Comparison of ENCODE assay signal across 23 cellular contexts in the genomic region with DNA sequence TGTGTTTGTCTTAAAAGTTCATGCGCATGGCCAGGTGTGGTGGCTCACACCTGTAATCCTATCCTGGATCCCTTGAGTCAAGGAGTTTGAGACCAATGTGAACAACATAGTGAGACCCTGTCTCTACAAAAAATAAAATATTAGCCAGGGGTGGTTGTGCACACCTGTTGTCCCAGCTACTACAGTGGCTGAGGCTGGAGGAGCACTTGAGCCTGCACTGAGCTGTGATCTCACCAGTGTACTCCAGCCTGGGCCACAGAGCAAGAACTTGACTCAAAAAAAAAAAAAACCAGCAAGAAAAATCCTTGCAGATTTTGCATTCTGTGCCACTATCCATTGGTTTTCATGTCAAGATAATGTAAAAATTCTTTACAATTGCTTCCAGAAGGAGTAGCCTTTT. TPM values are rescaled to one million over a fixed set of nuclear protein-coding genes. Genes with fewer than 3 reads are reported as not detected.
A peak's percentile ranks its signal among the peaks of the same experiment; 100 is the strongest.
DNase-seq lines count a peak whose midpoint lies in the region; ATAC-seq and TF ChIP-seq lines count a peak whose summit lies in the region.
"Had no signal": no experiment of that assay in that cellular context is flagged by ENCODE, and none has a peak within 500 bp of the region (broad histone marks: within the 10 kb centered on the region; RNA-seq: fewer than 3 reads in every experiment).

No MANE protein-coding gene starts in this region.

- H3K4me3 Mint-ChIP-seq in activated CD4-positive, alpha-beta T cell treated with anti-CD3 and anti-CD28 coated beads, Interleukin-2, amount 10 ng/mL, durations not matched to agents 7 days and 5 days: no peak overlapping the region
- H3K4me3 Mint-ChIP-seq in natural killer cell treated with Interleukin-12 subunit alpha and Interleukin-12 subunit beta and Interleukin-15 and Interleukin-18, amount 100 ng/mL, for 72 hours: peak overlapping the region; percentile 51
- H3K4me3 Mint-ChIP-seq in natural killer cell (no peak overlapping the region), WTC11 (no peak overlapping the region)
- peak overlapping the region; percentile 15 to 73 for H3K4me3 Mint-ChIP-seq in stimulated activated naive CD8-positive, alpha-beta T cell treated with anti-CD3 and anti-CD28 coated beads, Interleukin-15, amount 100 ng/mL, for 72 hours
- H3K4me3 Mint-ChIP-seq: CD4-positive, alpha-beta memory T cell had no signal

- H3K27ac Mint-ChIP-seq in activated CD4-positive, alpha-beta T cell treated with anti-CD3 and anti-CD28 coated beads, Interleukin-2, amount 10 ng/mL, durations not matched to agents 7 days and 5 days: peak overlapping the region; percentile 68
- H3K27ac Mint-ChIP-seq in natural killer cell treated with Interleukin-12 subunit alpha and Interleukin-12 subunit beta and Interleukin-15 and Interleukin-18, amount 100 ng/mL, for 72 hours: peak overlapping the region in 1 of 2 donors; percentile 99
- H3K27ac Mint-ChIP-seq in natural killer cell: no peak overlapping the region
- peak overlapping the region; percentile 35; the same call in 1 of the 2 replicates for H3K27ac Mint-ChIP-seq in WTC11
- H3K27ac Mint-ChIP-seq in stimulated activated naive CD8-positive, alpha-beta T cell treated with anti-CD3 and anti-CD28 coated beads, Interleukin-15, amount 100 ng/mL, for 72 hours: peak overlapping the region in 1 of 2 donors; percentile 8

- ATAC-seq in natural killer cell treated with Interleukin-12 subunit alpha and Interleukin-12 subunit beta and Interleukin-15 and Interleukin-18, amount 100 ng/mL, for 72 hours: no peak
- no peak for ATAC-seq in natural killer cell
- ATAC-seq in WTC11: no peak
- no peak for ATAC-seq in stimulated activated naive CD8-positive, alpha-beta T cell treated with anti-CD3 and anti-CD28 coated beads, Interleukin-15, amount 100 ng/mL, for 72 hours
- ATAC-seq in HG02610 (IDR thresholded peaks at IDR 0.05; ENCODE audit: unreplicated experiment): no peak
- ATAC-seq: A549, HCT116 had no signal

- TF ChIP-seq CTCF in natural killer cell (IDR thresholded peaks at IDR 0.05) (no peak), WTC11 (IDR thresholded peaks at IDR 0.05) (no peak)

- POLR2A ChIA-PET in activated CD4-positive, alpha-beta T cell treated with anti-CD3 and anti-CD28 coated beads, Interleukin-2, amount 10 ng/mL, durations not matched to agents 7 days and 5 days (lab: Charles Lee): no interaction called here
- POLR2A ChIA-PET in WTC11 (lab: Charles Lee): no interaction called here

- H3K4me1 Mint-ChIP-seq in activated CD4-positive, alpha-beta T cell treated with anti-CD3 and anti-CD28 coated beads, Interleukin-2, amount 10 ng/mL, durations not matched to agents 7 days and 5 days: peaks cover 87% of the 10 kb centered on the region
- peaks cover 59 to 62% of the 10 kb centered on the region in 2 donors for H3K4me1 Mint-ChIP-seq in natural killer cell treated with Interleukin-12 subunit alpha and Interleukin-12 subunit beta and Interleukin-15 and Interleukin-18, amount 100 ng/mL, for 72 hours (ENCODE audit: low read depth in 2 of 2)
- H3K4me1 Mint-ChIP-seq in natural killer cell (peaks cover 43 to 48% of the 10 kb centered on the region in 2 donors), WTC11 (peaks cover 80% of the 10 kb centered on the region)
- peaks cover 100% of the 10 kb centered on the region for H3K4me1 Mint-ChIP-seq in stimulated activated naive CD8-positive, alpha-beta T cell treated with anti-CD3 and anti-CD28 coated beads, Interleukin-15, amount 100 ng/mL, for 72 hours

- CTCF ChIA-PET in activated CD4-positive, alpha-beta T cell treated with anti-CD3 and anti-CD28 coated beads, Interleukin-2, amount 10 ng/mL, durations not matched to agents 7 days and 5 days (lab: Charles Lee): interaction anchor here (1.0 to 1.8 kb wide), 4 partner anchors 9 to 138 kb away, joined by 3 to 5 read pairs (median 4); a partner anchor contains a TSS
- CTCF ChIA-PET in WTC11 (lab: Charles Lee): interaction anchor here (1.2 to 2.6 kb wide), 2 partner anchors 13 to 190 kb away, joined by 3 to 8 read pairs; no protein-coding TSS in a partner anchor

- H3K9me3 Mint-ChIP-seq in activated CD4-positive, alpha-beta T cell treated with anti-CD3 and anti-CD28 coated beads, Interleukin-2, amount 10 ng/mL, durations not matched to agents 7 days and 5 days: no peaks in the 10 kb centered on the region
- no peaks in the 10 kb centered on the region for H3K9me3 Mint-ChIP-seq in natural killer cell treated with Interleukin-12 subunit alpha and Interleukin-12 subunit beta and Interleukin-15 and Interleukin-18, amount 100 ng/mL, for 72 hours
- no peaks in the 10 kb centered on the region for H3K9me3 Mint-ChIP-seq in natural killer cell
- no peaks in the 10 kb centered on the region for H3K9me3 Mint-ChIP-seq in WTC11
- H3K9me3 Mint-ChIP-seq in stimulated activated naive CD8-positive, alpha-beta T cell treated with anti-CD3 and anti-CD28 coated beads, Interleukin-15, amount 100 ng/mL, for 72 hours: no peaks in the 10 kb centered on the region
- H3K9me3 Mint-ChIP-seq: CD4-positive, alpha-beta memory T cell had no signal

- H3K36me3 Mint-ChIP-seq in activated CD4-positive, alpha-beta T cell treated with anti-CD3 and anti-CD28 coated beads, Interleukin-2, amount 10 ng/mL, durations not matched to agents 7 days and 5 days (ENCODE audit: low read depth): peaks cover 4% of the 10 kb centered on the region
- peaks cover 2% of the 10 kb centered on the region for H3K36me3 Mint-ChIP-seq in natural killer cell treated with Interleukin-12 subunit alpha and Interleukin-12 subunit beta and Interleukin-15 and Interleukin-18, amount 100 ng/mL, for 72 hours
- H3K36me3 Mint-ChIP-seq in natural killer cell (no peaks in the 10 kb centered on the region), WTC11 (no peaks in the 10 kb centered on the region)

- intact Hi-C loops in natural killer cell (cut with micrococcal nuclease): no loop called here

- DNase-seq in activated CD4-positive, alpha-beta T cell treated with anti-CD3 and anti-CD28 coated beads, Interleukin-2, amount 10 ng/mL, durations not matched to agents 7 days and 5 days: no peak
- DNase-seq in activated CD4-positive, alpha-beta T cell treated with anti-CD3 and anti-CD28 coated beads, Interleukin-2, amount 50 U/mL, for 1 hour: no peak
- no peak for DNase-seq in natural killer cell treated with Interleukin-12 subunit alpha and Interleukin-12 subunit beta and Interleukin-15 and Interleukin-18, amount 100 ng/mL, for 72 hours (ENCODE audit: low spot score)
- no peak for DNase-seq in natural killer cell
- no peak for DNase-seq in WTC11 (ENCODE audit: low spot score)
- no peak for DNase-seq in stimulated activated naive CD8-positive, alpha-beta T cell treated with anti-CD3 and anti-CD28 coated beads, Interleukin-15, amount 100 ng/mL, for 72 hours
- DNase-seq in NCI-H1417 (lab: John Stamatoyannopoulos, UW): no peak
- DNase-seq: AML-193; CD4-positive, alpha-beta memory T cell; COR-L47; NCI-H1092; NCI-H1436; NCI-H187; NCI-H2081 treated with DMSO at 0.1 percent for 48 hours; NCI-H2171; NCI-H226; NCI-H510A; NCI-H69; Right ventricle myocardium superior; RPMI8226 had no signal

- H3K27me3 Mint-ChIP-seq in activated CD4-positive, alpha-beta T cell treated with anti-CD3 and anti-CD28 coated beads, Interleukin-2, amount 10 ng/mL, durations not matched to agents 7 days and 5 days: no peaks in the 10 kb centered on the region
- no peaks in the 10 kb centered on the region for H3K27me3 Mint-ChIP-seq in natural killer cell treated with Interleukin-12 subunit alpha and Interleukin-12 subunit beta and Interleukin-15 and Interleukin-18, amount 100 ng/mL, for 72 hours
- H3K27me3 Mint-ChIP-seq in natural killer cell (ENCODE audit: low read depth in 2 of 2) (no peaks in the 10 kb centered on the region), WTC11 (ENCODE audit: low read depth) (no peaks in the 10 kb centered on the region)
- H3K27me3 Mint-ChIP-seq in stimulated activated naive CD8-positive, alpha-beta T cell treated with anti-CD3 and anti-CD28 coated beads, Interleukin-15, amount 100 ng/mL, for 72 hours: no peaks in the 10 kb centered on the region
- H3K27me3 Mint-ChIP-seq: CD4-positive, alpha-beta memory T cell had no signal

TF ChIP-seq in WTC11, 78 proteins besides CTCF, POLR2A, EP300 and RAD21 (continues in another document):
- TF ChIP-seq NFATC4 (CRISPR knock-in tag; IDR thresholded peaks at IDR 0.05) (no peak), ZNF423 (CRISPR knock-in tag; IDR thresholded peaks at IDR 0.05) (no peak), KAT7 (CRISPR knock-in tag; IDR thresholded peaks at IDR 0.05; ENCODE audit: borderline replicate concordance) (no peak)
- TF ChIP-seq, protein P1, sequence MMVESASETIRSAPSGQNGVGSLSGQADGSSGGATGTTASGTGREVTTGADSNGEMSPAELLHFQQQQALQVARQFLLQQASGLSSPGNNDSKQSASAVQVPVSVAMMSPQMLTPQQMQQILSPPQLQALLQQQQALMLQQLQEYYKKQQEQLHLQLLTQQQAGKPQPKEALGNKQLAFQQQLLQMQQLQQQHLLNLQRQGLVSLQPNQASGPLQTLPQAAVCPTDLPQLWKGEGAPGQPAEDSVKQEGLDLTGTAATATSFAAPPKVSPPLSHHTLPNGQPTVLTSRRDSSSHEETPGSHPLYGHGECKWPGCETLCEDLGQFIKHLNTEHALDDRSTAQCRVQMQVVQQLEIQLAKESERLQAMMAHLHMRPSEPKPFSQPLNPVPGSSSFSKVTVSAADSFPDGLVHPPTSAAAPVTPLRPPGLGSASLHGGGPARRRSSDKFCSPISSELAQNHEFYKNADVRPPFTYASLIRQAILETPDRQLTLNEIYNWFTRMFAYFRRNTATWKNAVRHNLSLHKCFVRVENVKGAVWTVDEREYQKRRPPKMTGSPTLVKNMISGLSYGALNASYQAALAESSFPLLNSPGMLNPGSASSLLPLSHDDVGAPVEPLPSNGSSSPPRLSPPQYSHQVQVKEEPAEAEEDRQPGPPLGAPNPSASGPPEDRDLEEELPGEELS (CRISPR knock-in tag; IDR thresholded peaks at IDR 0.05): no peak
- TF ChIP-seq, protein P2, sequence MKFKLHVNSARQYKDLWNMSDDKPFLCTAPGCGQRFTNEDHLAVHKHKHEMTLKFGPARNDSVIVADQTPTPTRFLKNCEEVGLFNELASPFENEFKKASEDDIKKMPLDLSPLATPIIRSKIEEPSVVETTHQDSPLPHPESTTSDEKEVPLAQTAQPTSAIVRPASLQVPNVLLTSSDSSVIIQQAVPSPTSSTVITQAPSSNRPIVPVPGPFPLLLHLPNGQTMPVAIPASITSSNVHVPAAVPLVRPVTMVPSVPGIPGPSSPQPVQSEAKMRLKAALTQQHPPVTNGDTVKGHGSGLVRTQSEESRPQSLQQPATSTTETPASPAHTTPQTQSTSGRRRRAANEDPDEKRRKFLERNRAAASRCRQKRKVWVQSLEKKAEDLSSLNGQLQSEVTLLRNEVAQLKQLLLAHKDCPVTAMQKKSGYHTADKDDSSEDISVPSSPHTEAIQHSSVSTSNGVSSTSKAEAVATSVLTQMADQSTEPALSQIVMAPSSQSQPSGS (CRISPR knock-in tag; IDR thresholded peaks at IDR 0.05; ENCODE audit: borderline replicate concordance, low read depth): no peak

RNA-seq across cellular contexts. Expression of a gene that starts 8.2 kb away (rescaled TPM):
- 10 to 100 TPM; 43.1 to 45.7 TPM for total RNA-seq in activated CD4-positive, alpha-beta T cell treated with anti-CD3 and anti-CD28 coated beads, Interleukin-2, amount 10 ng/mL, durations not matched to agents 7 days and 5 days
- total RNA-seq in natural killer cell treated with Interleukin-12 subunit alpha and Interleukin-12 subunit beta and Interleukin-15 and Interleukin-18, amount 100 ng/mL, for 72 hours: 100 to 1,000 TPM; 122 to 236 TPM
- total RNA-seq in natural killer cell: 10 to 100 TPM; 46.4 to 63.1 (median 59.2) TPM
- total RNA-seq in WTC11 (2021): 38.0 to 45.5 TPM (median 39.7 TPM) in 3 replicates

Comparison
In these comparisons a context has a peak if more than half of its experiments do, and no peak if none do; other contexts are left out.
1. H3K4me3 Mint-ChIP-seq: peak in natural killer cell treated with Interleukin-12 subunit alpha and Interleukin-12 subunit beta and Interleukin-15 and Interleukin-18, amount 100 ng/mL, for 72 hours (single experiment) and stimulated activated naive CD8-positive, alpha-beta T cell treated with anti-CD3 and anti-CD28 coated beads, Interleukin-15, amount 100 ng/mL, for 72 hours (2 of 2); none in activated CD4-positive, alpha-beta T cell treated with anti-CD3 and anti-CD28 coated beads, Interleukin-2, amount 10 ng/mL, durations not matched to agents 7 days and 5 days (single experiment), natural killer cell (single experiment) and WTC11 (single experiment).
2. H3K27ac Mint-ChIP-seq: peak in activated CD4-positive, alpha-beta T cell treated with anti-CD3 and anti-CD28 coated beads, Interleukin-2, amount 10 ng/mL, durations not matched to agents 7 days and 5 days (single experiment) and WTC11 (single experiment); none in natural killer cell (0 of 2).